In the genomic region with DNA sequence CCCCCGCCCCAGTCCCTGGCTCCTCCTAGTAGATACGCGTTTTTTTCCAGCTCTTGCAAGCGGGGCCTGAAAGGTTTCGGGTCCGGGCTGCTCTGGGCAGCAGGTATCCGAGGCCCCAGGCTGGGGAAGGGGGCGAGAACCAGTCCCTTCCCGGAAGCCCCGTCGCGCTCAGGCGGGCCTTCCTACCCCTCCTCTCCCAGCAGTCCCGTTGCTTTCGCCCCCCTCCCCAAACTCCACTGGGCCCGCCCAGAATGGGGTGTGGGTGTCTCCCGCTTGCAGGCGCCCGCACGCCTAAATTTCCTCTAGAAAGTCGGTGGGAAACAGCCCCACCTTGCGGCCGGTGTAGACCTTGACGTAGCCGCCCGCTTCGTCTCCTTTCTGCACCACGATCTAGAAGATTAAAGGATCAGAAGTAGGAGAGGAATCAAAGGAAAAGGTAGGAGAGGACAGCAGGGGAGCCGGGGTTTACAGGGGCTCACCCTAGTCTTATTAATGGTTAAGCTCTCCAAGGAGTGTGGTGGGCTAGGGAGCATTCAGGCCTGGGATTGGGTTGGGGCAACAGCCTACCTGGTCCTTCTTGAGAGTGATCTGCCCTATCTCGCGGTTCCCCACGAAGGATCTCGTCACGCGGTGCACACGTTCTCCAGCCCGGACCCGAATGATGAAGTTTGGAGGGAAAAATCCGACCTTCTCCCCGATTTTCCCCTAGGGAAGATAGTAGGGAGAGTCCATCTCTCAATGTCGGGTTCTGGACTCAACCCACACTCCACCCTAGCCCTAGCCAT, we compare ENCODE assay signal across 8 cellular contexts. TPM values are rescaled to one million over a fixed set of nuclear protein-coding genes. Genes with fewer than 3 reads are reported as not detected.
DNase-seq lines count a peak whose midpoint lies in the region; ATAC-seq lines count a peak whose summit lies in the region.

No MANE protein-coding gene starts in this region.

- no peak for ATAC-seq in GM19463 (IDR thresholded peaks at IDR 0.05; ENCODE audit: unreplicated experiment)

- DNase-seq in NCI-H187 (lab: John Stamatoyannopoulos, UW) = peak; percentile 68 to 70
- DNase-seq in NCI-H187 treated with DMSO at 0.1 percent for 48 hours (lab: John Stamatoyannopoulos, UW) = no peak
- DNase-seq in NCI-H2171 (lab: John Stamatoyannopoulos, UW) = peak; percentile 79
- peak; percentile 79 for DNase-seq in activated CD4-positive, CD25-positive, alpha-beta regulatory T cell treated with anti-CD3 and anti-CD28 coated beads, Interleukin-2, amount 50 U/mL, for 72 hours
- DNase-seq in cerebellum (ENCODE audit: low spot score) = peak; percentile 67
- peak; percentile 73 for DNase-seq in kidney tubule cell (ENCODE audit: low spot score)
- peak; percentile 87 for DNase-seq in stimulated activated CD4-positive, alpha-beta T cell treated with anti-CD3 and anti-CD28 coated beads, Interleukin-4, amount 100 ng/mL, for 1 hour

RNA-seq across cellular contexts. Expression of gene STAC3, which starts 7.3 kb away (rescaled TPM):
- 0.54 TPM for total RNA-seq in cerebellum

RNA-seq across cellular contexts. Expression of gene SHMT2, which starts 14.2 kb away (rescaled TPM):
- total RNA-seq in cerebellum = 34.8 TPM

RNA-seq across cellular contexts. Expression of gene NXPH4, which starts 27.1 kb away (rescaled TPM):
- total RNA-seq in cerebellum = 11.0 TPM
